ENCODE assay signal across 8 cellular contexts in genomic region chr16:87608400-87608985, GRCh38.
DNase-seq lines count a peak whose midpoint lies in the region; ATAC-seq and TF ChIP-seq lines count a peak whose summit lies in the region.

No MANE protein-coding gene starts in this region.

- no peaks in the 10 kb centered on the region for H3K9me3 ChIP-seq in iPS DF 6.9 (ENCODE audit: control insufficient read depth, insufficient read depth, low read length)

- no peaks in the 10 kb centered on the region for H3K27me3 ChIP-seq in iPS DF 6.9 (ENCODE audit: control insufficient read depth, insufficient read depth, low read length)

- DNase-seq in EH (ENCODE audit: low read depth) (peak; percentile 76), NB4 (ENCODE audit: low read depth) (peak; percentile 68), iPS DF 6.9 (ENCODE audit: low read depth, low spot score) (peak; percentile 58), inferior parietal cortex (ENCODE audit: extremely low spot score) (no peak), cerebellar nuclear complex (lab: John Stamatoyannopoulos, UW) (no peak)
- peak; percentile 78 for DNase-seq in activated naive CD4-positive, alpha-beta T cell treated with anti-CD3 and anti-CD28 coated beads, Interleukin-2, amount 10 ng/mL, durations not matched to agents 7 days and 5 days
- peak; percentile 7 for DNase-seq in stimulated activated CD8-positive, alpha-beta memory T cell treated with anti-CD3 and anti-CD28 coated beads, Interleukin-15, amount 100 ng/mL, for 1 hour (ENCODE audit: low read depth)

- TF ChIP-seq POLR2A in NB4 (IDR thresholded peaks at IDR 0.05; ENCODE audit: extremely low read depth, insufficient read length) = no peak

- no peak for TF ChIP-seq CTCF in NB4 (IDR thresholded peaks at IDR 0.05; ENCODE audit: low read depth, low read length)

- no peaks in the 10 kb centered on the region for H3K4me1 Mint-ChIP-seq in activated naive CD4-positive, alpha-beta T cell treated with anti-CD3 and anti-CD28 coated beads, Interleukin-2, amount 10 ng/mL, durations not matched to agents 7 days and 5 days

- no peaks in the 10 kb centered on the region for H3K36me3 Mint-ChIP-seq in activated naive CD4-positive, alpha-beta T cell treated with anti-CD3 and anti-CD28 coated beads, Interleukin-2, amount 10 ng/mL, durations not matched to agents 7 days and 5 days

- no peaks in the 10 kb centered on the region for H3K9me3 Mint-ChIP-seq in activated naive CD4-positive, alpha-beta T cell treated with anti-CD3 and anti-CD28 coated beads, Interleukin-2, amount 10 ng/mL, durations not matched to agents 7 days and 5 days

- no peak overlapping the region for H3K27ac ChIP-seq in iPS DF 6.9 (ENCODE audit: low read length)

- no CpG with 5 or more reads among the region's 20 CpGs for WGBS in iPS DF 6.9 (ENCODE audit: insufficient coverage, insufficient read length)

- peaks cover 61% of the 10 kb centered on the region for H3K27me3 Mint-ChIP-seq in activated naive CD4-positive, alpha-beta T cell treated with anti-CD3 and anti-CD28 coated beads, Interleukin-2, amount 10 ng/mL, durations not matched to agents 7 days and 5 days

- H3K4me3 Mint-ChIP-seq in activated naive CD4-positive, alpha-beta T cell treated with anti-CD3 and anti-CD28 coated beads, Interleukin-2, amount 10 ng/mL, durations not matched to agents 7 days and 5 days = no peak overlapping the region

- H3K4me1 ChIP-seq in iPS DF 6.9 (ENCODE audit: control insufficient read depth, insufficient read depth, low read length) = no peaks in the 10 kb centered on the region

- no peak overlapping the region for H3K27ac Mint-ChIP-seq in activated naive CD4-positive, alpha-beta T cell treated with anti-CD3 and anti-CD28 coated beads, Interleukin-2, amount 10 ng/mL, durations not matched to agents 7 days and 5 days

- H3K36me3 ChIP-seq in iPS DF 6.9 (ENCODE audit: control insufficient read depth, insufficient read depth, low read length) = no peaks in the 10 kb centered on the region

- ATAC-seq in GM19023 (IDR thresholded peaks at IDR 0.05; ENCODE audit: unreplicated experiment) = no peak

- CTCF ChIA-PET in activated naive CD4-positive, alpha-beta T cell treated with anti-CD3 and anti-CD28 coated beads, Interleukin-2, amount 10 ng/mL, durations not matched to agents 7 days and 5 days (lab: Charles Lee) = no interaction called here

- H3K4me3 ChIP-seq in NB4 (ENCODE audit: low read depth, low read length) (no peak overlapping the region), iPS DF 6.9 (ENCODE audit: low read length) (no peak overlapping the region)

Comparison
In these comparisons a context has a peak if more than half of its experiments do, and no peak if none do; other contexts are left out.
1. DNase-seq: peak in EH (single experiment), NB4 (single experiment), activated naive CD4-positive, alpha-beta T cell treated with anti-CD3 and anti-CD28 coated beads, Interleukin-2, amount 10 ng/mL, durations not matched to agents 7 days and 5 days (single experiment), iPS DF 6.9 (single experiment) and stimulated activated CD8-positive, alpha-beta memory T cell treated with anti-CD3 and anti-CD28 coated beads, Interleukin-15, amount 100 ng/mL, for 1 hour (single experiment); none in inferior parietal cortex (single experiment) and cerebellar nuclear complex (0 of 2).